ENCODE assay signal across 21 cellular contexts in genomic region chr4:142697303-142697702, GRCh38.
DNase-seq lines count a peak whose midpoint lies in the region; ATAC-seq and TF ChIP-seq lines count a peak whose summit lies in the region.
"Had no signal": no experiment of that assay in that cellular context is flagged by ENCODE, and none has a peak within 500 bp of the region (broad histone marks: within the 10 kb centered on the region; RNA-seq: fewer than 3 reads in every experiment).

No MANE protein-coding gene starts in this region.

- peaks cover 11% of the 10 kb centered on the region for H3K79me2 ChIP-seq in DND-41 (ENCODE audit: insufficient read depth, low read length)
- H3K79me2 ChIP-seq in PC-3 (ENCODE audit: low read length) = no peaks in the 10 kb centered on the region

- peaks cover 7% of the 10 kb centered on the region for H3K9me3 Mint-ChIP-seq in activated CD4-positive, alpha-beta T cell treated with anti-CD3 and anti-CD28 coated beads, Interleukin-2, amount 10 ng/mL, durations not matched to agents 7 days and 5 days
- H3K9me3 Mint-ChIP-seq: endodermal cell, neural crest cell had no signal

- intact Hi-C loops in PC-3 (cut with micrococcal nuclease) (no loop called here), left colon (cut with DNase I, micrococcal nuclease) (no loop called here)

- CTCF ChIA-PET in activated CD4-positive, alpha-beta T cell treated with anti-CD3 and anti-CD28 coated beads, Interleukin-2, amount 10 ng/mL, durations not matched to agents 7 days and 5 days (lab: Charles Lee) = interaction anchor here (1.2 to 2.3 kb wide), 2 partner anchors 9 to 10 kb away, joined by 3 to 6 read pairs; no protein-coding TSS in a partner anchor
- CTCF ChIA-PET in PC-3 (lab: Charles Lee) = no interaction called here

- ATAC-seq in DND-41 (ENCODE audit: insufficient read depth, low read depth) (no peak), PC-3 (peak; percentile 46), left colon (peak; percentile 49), GM21786 (IDR thresholded peaks at IDR 0.05; ENCODE audit: unreplicated experiment) (no peak), HG02840 (IDR thresholded peaks at IDR 0.05; ENCODE audit: low FRiP score, unreplicated experiment) (no peak)
- ATAC-seq: left lobe of liver had no signal

- H3K27me3 Mint-ChIP-seq in activated CD4-positive, alpha-beta T cell treated with anti-CD3 and anti-CD28 coated beads, Interleukin-2, amount 10 ng/mL, durations not matched to agents 7 days and 5 days = no peaks in the 10 kb centered on the region

- H3K27ac ChIP-seq in DND-41 (ENCODE audit: low read length) (peak overlapping the region; percentile 93), PC-3 (ENCODE audit: low read length) (0 out of 2 replicates have a peak overlapping the region, but pooled peaks have one; percentile 10)
- H3K27ac ChIP-seq: vagina, WERI-Rb-1 had no signal

- H3K9me3 ChIP-seq in DND-41 (ENCODE audit: insufficient read depth, low read length, severe bottlenecking) = no peaks in the 10 kb centered on the region
- H3K9me3 ChIP-seq in PC-3 (ENCODE audit: low read length) = no peaks in the 10 kb centered on the region
- H3K9me3 ChIP-seq: vagina had no signal

- H2AFZ ChIP-seq in DND-41 (ENCODE audit: low read depth, low read length) (peak overlapping the region; percentile 47; the same call in 1 of the 2 replicates), PC-3 (ENCODE audit: low read length) (no peak overlapping the region)

- TF ChIP-seq CTCF in DND-41 (IDR thresholded peaks at IDR 0.05; ENCODE audit: borderline replicate concordance, extremely low read depth, low read length, poor library complexity, severe bottlenecking) (no peak), PC-3 (conservative IDR thresholded peaks at IDR 0.05; ENCODE audit: low read depth, low read length) (no peak)

- H3K4me2 ChIP-seq in DND-41 (ENCODE audit: insufficient read depth, low read length) (peak overlapping the region; percentile 54), PC-3 (ENCODE audit: low read length) (no peak overlapping the region)
- H3K4me2 ChIP-seq: smooth muscle cell had no signal

- H4K20me1 ChIP-seq in DND-41 (ENCODE audit: insufficient read depth, low read length) = no peaks in the 10 kb centered on the region
- H4K20me1 ChIP-seq in PC-3 (ENCODE audit: low read length) = no peaks in the 10 kb centered on the region

- H3K27me3 ChIP-seq in DND-41 (ENCODE audit: insufficient read depth, low read length, poor library complexity) (no peaks in the 10 kb centered on the region), PC-3 (ENCODE audit: low read length) (no peaks in the 10 kb centered on the region)
- H3K27me3 ChIP-seq: vagina had no signal

- H3K36me3 ChIP-seq in DND-41 (ENCODE audit: insufficient read depth, low read length) = no peaks in the 10 kb centered on the region
- H3K36me3 ChIP-seq in PC-3 (ENCODE audit: low read depth, low read length) = no peaks in the 10 kb centered on the region
- H3K36me3 ChIP-seq: vagina, WERI-Rb-1 had no signal

- H3K4me1 Mint-ChIP-seq in activated CD4-positive, alpha-beta T cell treated with anti-CD3 and anti-CD28 coated beads, Interleukin-2, amount 10 ng/mL, durations not matched to agents 7 days and 5 days = peaks cover 69% of the 10 kb centered on the region
- H3K4me1 Mint-ChIP-seq: endodermal cell, neural crest cell had no signal

- H3K9me2 ChIP-seq in PC-3 (replicated peaks; ENCODE audit: low read length) = no peaks in the 10 kb centered on the region

- POLR2A ChIA-PET in activated CD4-positive, alpha-beta T cell treated with anti-CD3 and anti-CD28 coated beads, Interleukin-2, amount 10 ng/mL, durations not matched to agents 7 days and 5 days (lab: Charles Lee) = no interaction called here
- POLR2A ChIA-PET in PC-3 (lab: Charles Lee; ENCODE audit: unreplicated experiment) = no interaction called here

- H3K4me3 Mint-ChIP-seq in activated CD4-positive, alpha-beta T cell treated with anti-CD3 and anti-CD28 coated beads, Interleukin-2, amount 10 ng/mL, durations not matched to agents 7 days and 5 days = peak overlapping the region; percentile 5
- H3K4me3 Mint-ChIP-seq: endodermal cell, neural crest cell had no signal

- H3K4me3 ChIP-seq in DND-41 (ENCODE audit: low read depth in 1 of 2, low read length in 2 of 2) (peak overlapping the region in 1 of 2 experiments; percentile 27; a peak in 1 of 4 replicates), PC-3 (ENCODE audit: low read length) (no peak overlapping the region)
- H3K4me3 ChIP-seq: smooth muscle cell, vagina had no signal

- DNase-seq in activated CD4-positive, alpha-beta T cell treated with anti-CD3 and anti-CD28 coated beads, Interleukin-2, amount 10 ng/mL, durations not matched to agents 7 days and 5 days = no peak
- no peak for DNase-seq in activated CD4-positive, alpha-beta T cell treated with anti-CD3 and anti-CD28 coated beads for 1 hour
- DNase-seq in DND-41 (no peak), PC-3 (peak; percentile 47), left colon (no peak)
- DNase-seq in stimulated activated CD4-positive, alpha-beta T cell treated with anti-CD3 and anti-CD28 coated beads, Interleukin-4, amount 100 ng/mL, for 1 hour = no peak
- DNase-seq: endodermal cell; glutamatergic neuron; midbrain; NCI-H2107; NCI-H524; OCI-M1; SIG-M5; stimulated activated CD4-positive, alpha-beta T cell treated with anti-CD3 and anti-CD28 coated beads, Interleukin-4, amount 100 ng/mL, for 24 hours; WERI-Rb-1 had no signal

- H3K9ac ChIP-seq in DND-41 (ENCODE audit: low read depth, low read length) (peak overlapping the region; percentile 57), PC-3 (ENCODE audit: low read length) (no peak overlapping the region)

- BruUV-seq in PC-3 (replicated peaks; lab: Mats Ljungman, UMichigan) = no TSS peak

- H3F3A ChIP-seq in PC-3 (ENCODE audit: low read length, unreplicated experiment) = no peaks in the 10 kb centered on the region

- peaks cover 31% of the 10 kb centered on the region for H3K36me3 Mint-ChIP-seq in activated CD4-positive, alpha-beta T cell treated with anti-CD3 and anti-CD28 coated beads, Interleukin-2, amount 10 ng/mL, durations not matched to agents 7 days and 5 days (ENCODE audit: low read depth)

- H3K27ac Mint-ChIP-seq in activated CD4-positive, alpha-beta T cell treated with anti-CD3 and anti-CD28 coated beads, Interleukin-2, amount 10 ng/mL, durations not matched to agents 7 days and 5 days = peak overlapping the region; percentile 93
- H3K27ac Mint-ChIP-seq: endodermal cell had no signal

- peaks cover 96% of the 10 kb centered on the region for H3K4me1 ChIP-seq in DND-41 (ENCODE audit: insufficient read depth, low read length)
- H3K4me1 ChIP-seq in PC-3 (ENCODE audit: insufficient read depth, low read length) = peaks cover 12% of the 10 kb centered on the region; the same call in 1 of the 2 replicates

Comparison
In these comparisons a context has a peak if more than half of its experiments do, and no peak if none do; other contexts are left out.
1. ATAC-seq: peak in PC-3 (single experiment) and left colon (single experiment); none in DND-41 (single experiment), GM21786 (single experiment) and HG02840 (single experiment).